16 cellular contexts compared by ENCODE assay signal in genomic region chr4:83221897-83222441, GRCh38.
DNase-seq lines count a peak whose midpoint lies in the region; ATAC-seq, FAIRE-seq and TF ChIP-seq lines count a peak whose summit lies in the region.
"Had no signal": no experiment of that assay in that cellular context is flagged by ENCODE, and none has a peak within 500 bp of the region (broad histone marks: within the 10 kb centered on the region; RNA-seq: fewer than 3 reads in every experiment).

No MANE protein-coding gene starts in this region.

- H3K4me3 Mint-ChIP-seq in MCF 10A (ENCODE audit: unreplicated experiment), result no peak overlapping the region
- H3K4me3 Mint-ChIP-seq in stimulated activated memory B cell treated with anti-CD40 and anti-IgM and Interleukin-4, amounts not matched to agents 10 μg/mL and 1 μg/mL and 100 μg/mL, for 72 hours, result no peak overlapping the region

- intact Hi-C loops in MCF 10A (cut with micrococcal nuclease), result no loop called here
- intact Hi-C loops in breast epithelium (cut with DNase I; ENCODE audit: low total_unique reads), result no loop called here

- H3K4me1 ChIP-seq in breast epithelium, result no peaks in the 10 kb centered on the region

- no peaks in the 10 kb centered on the region for H3K36me3 Mint-ChIP-seq in MCF 10A (ENCODE audit: insufficient read depth, unreplicated experiment)
- no peaks in the 10 kb centered on the region for H3K36me3 Mint-ChIP-seq in stimulated activated memory B cell treated with anti-CD40 and anti-IgM and Interleukin-4, amounts not matched to agents 10 μg/mL and 1 μg/mL and 100 μg/mL, for 72 hours

- no peak overlapping the region for H3K4me3 ChIP-seq in breast epithelium
- H3K4me3 ChIP-seq: smooth muscle cell had no signal

- H3K27me3 ChIP-seq in breast epithelium, result no peaks in the 10 kb centered on the region

- DNase-seq in MCF 10A (ENCODE audit: unreplicated experiment), result no peak
- no peak for DNase-seq in breast epithelium (ENCODE audit: low spot score in 2 of 2)
- DNase-seq in omental fat pad (ENCODE audit: low spot score), result no peak
- no peak for DNase-seq in GM19240 (ENCODE audit: insufficient read length, low spot score)
- no peak for DNase-seq in RCC 7860 (ENCODE audit: low spot score)
- DNase-seq: DMS53, GOT3, NCI-H748 treated with DMSO at 0.1 percent for 48 hours, T-helper 1 cell had no signal

- TF ChIP-seq POLR2A in breast epithelium (IDR thresholded peaks at IDR 0.05), result no peak

- no peaks in the 10 kb centered on the region for H3K9me3 Mint-ChIP-seq in MCF 10A (ENCODE audit: unreplicated experiment)
- H3K9me3 Mint-ChIP-seq in stimulated activated memory B cell treated with anti-CD40 and anti-IgM and Interleukin-4, amounts not matched to agents 10 μg/mL and 1 μg/mL and 100 μg/mL, for 72 hours, result no peaks in the 10 kb centered on the region

- no peaks in the 10 kb centered on the region for H3K27me3 Mint-ChIP-seq in MCF 10A (ENCODE audit: insufficient read depth, unreplicated experiment)
- H3K27me3 Mint-ChIP-seq in stimulated activated memory B cell treated with anti-CD40 and anti-IgM and Interleukin-4, amounts not matched to agents 10 μg/mL and 1 μg/mL and 100 μg/mL, for 72 hours, result no peaks in the 10 kb centered on the region

- H3K27ac ChIP-seq in breast epithelium, result no peak overlapping the region

- BruUV-seq in MCF 10A (replicated peaks; lab: Mats Ljungman, UMichigan), result no TSS peak

- H3K9me3 ChIP-seq in breast epithelium, result no peaks in the 10 kb centered on the region

- ATAC-seq in HG02623 (IDR thresholded peaks at IDR 0.05; ENCODE audit: unreplicated experiment), result peak; percentile 48
- peak; percentile 54 for ATAC-seq in HG03432 (IDR thresholded peaks at IDR 0.05; ENCODE audit: unreplicated experiment)
- no peak for ATAC-seq in stimulated activated memory B cell treated with anti-CD40 and anti-IgM and Interleukin-4, amounts not matched to agents 10 μg/mL and 1 μg/mL and 100 μg/mL, for 72 hours
- ATAC-seq in omental fat pad (ENCODE audit: low FRiP score), result no peak

- no peaks in the 10 kb centered on the region for H3K36me3 ChIP-seq in breast epithelium

- TF ChIP-seq CTCF in MCF 10A (IDR thresholded peaks at IDR 0.05; ENCODE audit: unreplicated experiment), result no peak
- no peak for TF ChIP-seq CTCF in breast epithelium (IDR thresholded peaks at IDR 0.05)
- no peak for TF ChIP-seq CTCF in omental fat pad (IDR thresholded peaks at IDR 0.05)

- CTCF ChIA-PET in MCF 10A (lab: Yijun Ruan, JAX), result no interaction called here

- no peak for FAIRE-seq in RCC 7860 (lab: Jason Lieb, UNC)
- FAIRE-seq: A204.1, astrocyte, endothelial cell of umbilical vein had no signal

- POLR2A ChIA-PET in MCF 10A (lab: Yijun Ruan, JAX), result no interaction called here

- peaks cover 26% of the 10 kb centered on the region for H3K4me1 Mint-ChIP-seq in MCF 10A (ENCODE audit: insufficient read depth, unreplicated experiment)
- peaks cover 58% of the 10 kb centered on the region for H3K4me1 Mint-ChIP-seq in stimulated activated memory B cell treated with anti-CD40 and anti-IgM and Interleukin-4, amounts not matched to agents 10 μg/mL and 1 μg/mL and 100 μg/mL, for 72 hours

- H3K27ac Mint-ChIP-seq in MCF 10A (ENCODE audit: low read depth, unreplicated experiment), result peak overlapping the region; percentile 46
- H3K27ac Mint-ChIP-seq in stimulated activated memory B cell treated with anti-CD40 and anti-IgM and Interleukin-4, amounts not matched to agents 10 μg/mL and 1 μg/mL and 100 μg/mL, for 72 hours, result peak overlapping the region; percentile 50

Comparison
In these comparisons a context has a peak if more than half of its experiments do, and no peak if none do; other contexts are left out.
1. ATAC-seq: peak in HG02623 (single experiment) and HG03432 (single experiment); none in stimulated activated memory B cell treated with anti-CD40 and anti-IgM and Interleukin-4, amounts not matched to agents 10 μg/mL and 1 μg/mL and 100 μg/mL, for 72 hours (single experiment) and omental fat pad (single experiment).